Comparison of ENCODE assay signal across 15 cellular contexts in the genomic region with DNA sequence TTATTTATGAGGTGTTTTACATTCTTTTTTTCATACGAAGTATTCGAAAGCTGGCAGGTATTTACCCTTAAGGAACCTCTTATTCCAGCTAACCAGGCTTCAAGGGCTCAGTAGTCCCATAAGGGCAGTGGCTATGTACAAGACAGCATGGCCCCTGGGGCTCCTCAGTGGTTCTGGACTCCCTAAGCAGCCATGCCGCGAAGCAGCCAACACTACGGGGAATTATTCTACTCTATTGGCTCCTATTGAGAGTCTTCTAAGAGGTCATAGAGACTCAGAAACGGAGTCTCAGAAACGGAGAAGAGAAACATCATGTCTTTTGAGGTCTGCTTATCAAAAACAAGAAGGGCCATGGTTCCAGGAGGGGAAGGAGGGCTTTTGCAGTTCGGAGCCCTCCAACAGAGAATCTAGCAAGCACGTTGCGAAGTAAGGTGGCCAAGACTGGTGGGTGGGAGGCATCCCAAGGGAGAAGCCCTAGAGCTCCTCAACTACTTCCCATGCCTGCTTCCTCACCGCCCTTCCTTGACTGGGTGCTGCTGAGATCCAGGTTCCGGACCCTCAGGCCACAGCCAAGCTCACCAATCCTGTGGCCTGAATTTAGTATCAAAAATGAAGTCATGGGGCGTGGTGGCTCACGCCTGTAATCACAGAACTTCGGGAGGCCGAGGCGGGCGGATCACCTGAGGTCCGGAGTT.
"Had no signal": no experiment of that assay in that cellular context is flagged by ENCODE, and none has a peak within 500 bp of the region (broad histone marks: within the 10 kb centered on the region; RNA-seq: fewer than 3 reads in every experiment).

No MANE protein-coding gene starts in this region.

- H3K9me3 ChIP-seq: adrenal gland, breast epithelium, prostate gland, right atrium auricular region, suprapubic skin had no signal

- H3K27ac ChIP-seq: adrenal gland, breast epithelium, right atrium auricular region, suprapubic skin had no signal

- ATAC-seq: activated naive CD4-positive, alpha-beta T cell treated with anti-CD3 and anti-CD28 coated beads, Interleukin-2, amount 50 U/mL, for 72 hours; natural killer cell treated with Interleukin-12 subunit alpha and Interleukin-12 subunit beta and Interleukin-15 and Interleukin-18, amount 100 ng/mL, for 72 hours; T-cell had no signal

- H3K36me3 ChIP-seq: adrenal gland, breast epithelium, prostate gland, right atrium auricular region, suprapubic skin had no signal

- H3K4me3 ChIP-seq: adrenal gland, breast epithelium, prostate gland, right atrium auricular region, suprapubic skin had no signal

- H3K27me3 ChIP-seq: adrenal gland, breast epithelium, right atrium auricular region, suprapubic skin had no signal

- DNase-seq: activated CD4-positive, CD25-positive, alpha-beta regulatory T cell treated with anti-CD3 and anti-CD28 coated beads, Interleukin-2, amount 50 U/mL, for 72 hours; activated gamma-delta T cell; adrenal gland; cerebellar nuclear complex; effector memory CD4-positive, alpha-beta T cell; mesendoderm; nucleus accumbens; T-cell; T-helper 9 cell had no signal

- H3K4me1 ChIP-seq: adrenal gland, breast epithelium, right atrium auricular region, suprapubic skin had no signal
